In genomic region chr7:76209310-76209709, GRCh38 we compare ENCODE assay signal across 22 cellular contexts. TPM values are rescaled to one million over a fixed set of nuclear protein-coding genes. Genes with fewer than 3 reads are reported as not detected.
"Had no signal": no experiment of that assay in that cellular context is flagged by ENCODE, and none has a peak within 500 bp of the region (broad histone marks: within the 10 kb centered on the region; RNA-seq: fewer than 3 reads in every experiment).

No MANE protein-coding gene starts in this region.

- H3K9me3 ChIP-seq: MG63, SK-N-SH had no signal

- H3K9ac ChIP-seq: SK-N-SH had no signal

- H3K9me3 Mint-ChIP-seq: T-cell had no signal

- H3K4me2 ChIP-seq: SK-N-SH had no signal

- H3K4me3 Mint-ChIP-seq: T-cell had no signal

- H3K4me1 Mint-ChIP-seq: T-cell had no signal

- DNase-seq: KBM-7, MG63, NCI-H1092, NCI-H1105 treated with DMSO at 0.1 percent for 48 hours, NCI-H1417 treated with DMSO at 0.1 percent for 48 hours, NCI-H146, NCI-H187 treated with DMSO at 0.1 percent for 48 hours, NCI-H2029 treated with DMSO at 0.1 percent for 48 hours, NCI-H226, NCI-H446, NCI-H510A, NCI-H524 treated with DMSO at 0.1 percent for 48 hours, NCI-H69, NCI-H774, PC-3, SHP77, SK-N-SH, SW 1271, T-cell had no signal

- H3K27ac ChIP-seq: RWPE1 had no signal

- H3K36me3 Mint-ChIP-seq: T-cell had no signal

- H3K36me3 ChIP-seq: MG63 had no signal

- H3K27ac Mint-ChIP-seq: T-cell had no signal

- H3K27me3 ChIP-seq: MG63 had no signal

- H3K4me3 ChIP-seq: MG63 had no signal

- ATAC-seq: Panc1, PC-3, T-cell had no signal

RNA-seq across cellular contexts. Expression of gene SRRM3, which starts 7.6 kb away (rescaled TPM):
- total RNA-seq: OCI-LY7, T-cell had no signal
